Comparison of ENCODE assay signal across 13 cellular contexts in genomic region chr12:19970116-19970515, GRCh38.
DNase-seq lines count a peak whose midpoint lies in the region; ATAC-seq, FAIRE-seq and TF ChIP-seq lines count a peak whose summit lies in the region.
"Had no signal": no experiment of that assay in that cellular context is flagged by ENCODE, and none has a peak within 500 bp of the region (broad histone marks: within the 10 kb centered on the region; RNA-seq: fewer than 3 reads in every experiment).

No MANE protein-coding gene starts in this region.

- ATAC-seq in GM19455 (IDR thresholded peaks at IDR 0.05; ENCODE audit: unreplicated experiment) = no peak
- ATAC-seq: pancreas had no signal

- H3K4me3 ChIP-seq in astrocyte of the cerebellum (ENCODE audit: low read depth, low read length) (no peak overlapping the region), transverse colon (no peak overlapping the region)
- H3K4me3 ChIP-seq: pancreas had no signal

- H3K27me3 ChIP-seq in transverse colon = no peaks in the 10 kb centered on the region
- H3K27me3 ChIP-seq: pancreas had no signal

- FAIRE-seq in islet of Langerhans (lab: Jason Lieb, UNC) = peak; percentile 58

- no peak overlapping the region for H3K27ac ChIP-seq in transverse colon

- peaks cover 0 to 4% (median 3%) of the 10 kb centered on the region in 4 donors for H3K4me1 ChIP-seq in transverse colon

- peak; percentile 60 for DNase-seq in AG08395 (ENCODE audit: low spot score)
- DNase-seq in HCEC 1CT = peak; percentile 74
- peak; percentile 83 for DNase-seq in astrocyte of the cerebellum (ENCODE audit: low read depth)
- DNase-seq in NCI-H510A treated with DMSO at 0.1 percent for 48 hours (lab: John Stamatoyannopoulos, UW) = no peak
- no peak for DNase-seq in transverse colon
- DNase-seq in NCI-H146 treated with DMSO at 0.1 percent for 48 hours (lab: John Stamatoyannopoulos, UW; ENCODE audit: unreplicated experiment) = no peak
- DNase-seq: activated CD4-positive, alpha-beta T cell treated with anti-CD3 and anti-CD28 coated beads for 4 hours; mesendoderm; NCI-H2029; pancreas; T-helper 1 cell had no signal

- in situ Hi-C loops in astrocyte of the cerebellum (cut with HindIII; ENCODE audit: low sequenced_read_pairs) = no loop called here
- in situ Hi-C loops in transverse colon (cut with MboI; ENCODE audit: low pct_ligation_motif_present in 1 of 4, low pct_unique_long_range_greater_than_20kb in 1 of 4, low sequenced_read_pairs in 3 of 4) = no loop called here

- no peak for TF ChIP-seq EP300 in transverse colon (IDR thresholded peaks at IDR 0.05; ENCODE audit: low read depth)

- TF ChIP-seq CTCF in astrocyte of the cerebellum (IDR thresholded peaks at IDR 0.05; ENCODE audit: low read depth, low read length, missing control alignments) = no peak
- no peak for TF ChIP-seq CTCF in transverse colon (IDR thresholded peaks at IDR 0.05)

- no peaks in the 10 kb centered on the region for H3K9me3 ChIP-seq in transverse colon
- H3K9me3 ChIP-seq: pancreas had no signal

- 62 to 69% methylated on average over 2 of the region's 2 CpGs for WGBS in transverse colon (ENCODE audit: low coverage in 1 of 2), 2 donors

- H3K36me3 ChIP-seq in transverse colon = no peaks in the 10 kb centered on the region
- H3K36me3 ChIP-seq: pancreas had no signal

- intact Hi-C loops in transverse colon (cut with DNase I; ENCODE audit: low total_unique reads) = no loop called here

- no peak for TF ChIP-seq POLR2A in transverse colon (IDR thresholded peaks at IDR 0.05)

Comparison
In these comparisons a context has a peak if more than half of its experiments do, and no peak if none do; other contexts are left out.
1. DNase-seq: peak in AG08395 (single experiment), HCEC 1CT (single experiment) and astrocyte of the cerebellum (single experiment); none in NCI-H510A treated with DMSO at 0.1 percent for 48 hours (single experiment), transverse colon (single experiment) and NCI-H146 treated with DMSO at 0.1 percent for 48 hours (single experiment).